Comparison of ENCODE assay signal across 9 cellular contexts in the genomic region with DNA sequence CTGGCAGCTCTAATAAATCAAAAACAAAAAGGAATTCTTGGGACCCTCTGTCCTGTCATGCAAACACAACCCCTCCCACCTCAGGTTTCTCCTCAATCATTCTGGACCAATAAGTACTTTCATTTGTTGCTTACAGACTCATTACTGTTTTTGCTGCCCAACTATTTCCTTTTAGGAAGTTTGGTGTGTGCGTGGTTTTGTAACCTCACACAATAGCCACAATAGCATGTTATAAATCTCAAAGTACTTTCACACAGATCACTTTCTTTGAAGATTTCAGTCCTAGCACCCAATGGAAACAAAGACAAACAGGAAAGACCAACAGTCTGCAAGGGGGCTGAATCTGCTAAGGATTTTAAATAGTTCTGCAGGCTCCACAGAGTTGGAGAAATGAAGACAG. TPM values are rescaled to one million over a fixed set of nuclear protein-coding genes. Genes with fewer than 3 reads are reported as not detected.
A peak's percentile ranks its signal among the peaks of the same experiment; 100 is the strongest.
DNase-seq lines count a peak whose midpoint lies in the region; ATAC-seq and TF ChIP-seq lines count a peak whose summit lies in the region.
"Had no signal": no experiment of that assay in that cellular context is flagged by ENCODE, and none has a peak within 500 bp of the region (broad histone marks: within the 10 kb centered on the region; RNA-seq: fewer than 3 reads in every experiment).

No MANE protein-coding gene starts in this region.

- no peaks in the 10 kb centered on the region for H3K9me2 ChIP-seq in OCI-LY1 (ENCODE audit: low read depth, low read length)

- H3F3A ChIP-seq in OCI-LY1 (ENCODE audit: insufficient read depth, low read length): no peaks in the 10 kb centered on the region

- DNase-seq in GM12865 (ENCODE audit: low read depth) (peak; percentile 58), progenitor cell of endocrine pancreas (ENCODE audit: low spot score, unreplicated experiment) (no peak), NCI-H187 (lab: John Stamatoyannopoulos, UW) (no peak), epidermal melanocyte (ENCODE audit: insufficient read length, low spot score) (no peak)
- DNase-seq in effector memory CD8-positive, alpha-beta T cell: no peak
- DNase-seq: stimulated activated CD4-positive, alpha-beta T cell treated with anti-CD3 and anti-CD28 coated beads, Interleukin-15, amount 100 ng/mL, for 24 hours had no signal

- H3K36me3 Mint-ChIP-seq in effector memory CD8-positive, alpha-beta T cell (ENCODE audit: insufficient read depth): peaks cover 14% of the 10 kb centered on the region
- peaks cover 4% of the 10 kb centered on the region for H3K36me3 Mint-ChIP-seq in progenitor cell of endocrine pancreas (ENCODE audit: insufficient read depth)

- peak overlapping the region; percentile 44 for H3K4me2 ChIP-seq in OCI-LY1 (ENCODE audit: low read length)

- peaks cover 93% of the 10 kb centered on the region for H3K79me2 ChIP-seq in OCI-LY1 (ENCODE audit: insufficient read depth, low read length)

- no peak overlapping the region for H2AFZ ChIP-seq in OCI-LY1 (ENCODE audit: low read length)

- no peaks in the 10 kb centered on the region for H3K27me3 ChIP-seq in OCI-LY1 (ENCODE audit: insufficient read depth, low read length)

- peak overlapping the region; percentile 86 to 88 for H3K27ac Mint-ChIP-seq in effector memory CD8-positive, alpha-beta T cell
- H3K27ac Mint-ChIP-seq in progenitor cell of endocrine pancreas: peak overlapping the region; percentile 73

- peak overlapping the region; percentile 34 to 57 for H3K4me3 Mint-ChIP-seq in effector memory CD8-positive, alpha-beta T cell
- H3K4me3 Mint-ChIP-seq in progenitor cell of endocrine pancreas (ENCODE audit: low read depth): no peak overlapping the region

- H4K20me1 ChIP-seq in OCI-LY1 (ENCODE audit: insufficient read depth, low read length): no peaks in the 10 kb centered on the region

- no peaks in the 10 kb centered on the region for H3K9me3 ChIP-seq in OCI-LY1 (ENCODE audit: low read length)

- ATAC-seq in effector memory CD8-positive, alpha-beta T cell (replicated peaks): peak; percentile 12
- no peak for ATAC-seq in HG02678 (IDR thresholded peaks at IDR 0.05; ENCODE audit: unreplicated experiment)
- ATAC-seq in HG03159 (IDR thresholded peaks at IDR 0.05; ENCODE audit: unreplicated experiment): no peak

- H3K4me1 Mint-ChIP-seq in effector memory CD8-positive, alpha-beta T cell (ENCODE audit: low read depth in 2 of 2): peaks cover 51 to 62% of the 10 kb centered on the region in 2 donors
- peaks cover 53% of the 10 kb centered on the region for H3K4me1 Mint-ChIP-seq in progenitor cell of endocrine pancreas (ENCODE audit: low read depth)

- no peak overlapping the region for H3K27ac ChIP-seq in OCI-LY1 (ENCODE audit: low read depth, low read length, poor library complexity, severe bottlenecking)

- peaks cover 61% of the 10 kb centered on the region for H3K4me1 ChIP-seq in OCI-LY1 (ENCODE audit: insufficient read depth, low read length, severe bottlenecking)

- no peaks in the 10 kb centered on the region for H3K27me3 Mint-ChIP-seq in effector memory CD8-positive, alpha-beta T cell
- no peaks in the 10 kb centered on the region for H3K27me3 Mint-ChIP-seq in progenitor cell of endocrine pancreas

- TF ChIP-seq CTCF in GM12865 (IDR thresholded peaks at IDR 0.05; ENCODE audit: insufficient read depth, low read depth, low read length, missing control alignments) (no peak), OCI-LY1 (IDR thresholded peaks at IDR 0.05; ENCODE audit: low read length) (no peak), progenitor cell of endocrine pancreas (IDR thresholded peaks at IDR 0.05; ENCODE audit: unreplicated experiment) (no peak)

- H3K9me3 Mint-ChIP-seq in effector memory CD8-positive, alpha-beta T cell: no peaks in the 10 kb centered on the region
- no peaks in the 10 kb centered on the region for H3K9me3 Mint-ChIP-seq in progenitor cell of endocrine pancreas (ENCODE audit: low read depth)

- H3K4me3 ChIP-seq in GM12865 (ENCODE audit: low read depth, low read length): no peak overlapping the region
- peak overlapping the region; percentile 25 for H3K4me3 ChIP-seq in OCI-LY1 (ENCODE audit: low read depth, low read length, poor library complexity, severe bottlenecking)

- no peaks in the 10 kb centered on the region; the same call in 1 of the 2 replicates for H3K36me3 ChIP-seq in OCI-LY1 (ENCODE audit: insufficient read depth, low read length)

- no peak overlapping the region; the same call in 1 of the 2 replicates for H3K9ac ChIP-seq in OCI-LY1 (ENCODE audit: low read length)

RNA-seq across cellular contexts. Expression of gene MRPL14, which starts 4.4 kb away (rescaled TPM):
- 49.9 and 51.1 TPM in 2 replicates for total RNA-seq in progenitor cell of endocrine pancreas

RNA-seq across cellular contexts. Expression of gene TMEM63B, which starts 4.5 kb away (rescaled TPM):
- 69.1 and 72.3 TPM in 2 replicates for total RNA-seq in progenitor cell of endocrine pancreas

RNA-seq across cellular contexts. Expression of gene CAPN11, which starts 35.8 kb away (rescaled TPM):
- not detected in 2 replicates for total RNA-seq in progenitor cell of endocrine pancreas
